1 cellular context compared by ENCODE assay signal in genomic region chr1:110307239-110307974, GRCh38.
TF ChIP-seq lines count a peak whose summit lies in the region.

No MANE protein-coding gene starts in this region.

TF ChIP-seq in IMR-90, 13 proteins besides CTCF, POLR2A, EP300 and RAD21:
- TF ChIP-seq MAFK (IDR thresholded peaks at IDR 0.05; ENCODE audit: low read depth, low read length) (peak; percentile 79), NFE2L2 (IDR thresholded peaks at IDR 0.05; ENCODE audit: low read depth, low read length) (no peak)
TF ChIP-seq in IMR-90: peak in this region for 1.
